8 cellular contexts compared by ENCODE assay signal in genomic region chr6:73263570-73263909, GRCh38. TPM values are rescaled to one million over a fixed set of nuclear protein-coding genes. Genes with fewer than 3 reads are reported as not detected.
DNase-seq lines count a peak whose midpoint lies in the region; ATAC-seq and TF ChIP-seq lines count a peak whose summit lies in the region.

No MANE protein-coding gene starts in this region.

- no peaks in the 10 kb centered on the region for H3K36me3 ChIP-seq in CD8-positive, alpha-beta T cell (ENCODE audit: insufficient read depth, low read length)

- no peak for ATAC-seq in CD8-positive, alpha-beta T cell
- ATAC-seq in GM21619 (IDR thresholded peaks at IDR 0.05; ENCODE audit: unreplicated experiment) = peak; percentile 6
- peak; percentile 50 for ATAC-seq in sciatic nerve

- peaks cover 6% of the 10 kb centered on the region for H3K36me3 Mint-ChIP-seq in CD8-positive, alpha-beta T cell

- H3K9me3 ChIP-seq in CD8-positive, alpha-beta T cell (ENCODE audit: low read length) = no peaks in the 10 kb centered on the region

- no peaks in the 10 kb centered on the region for H3K27me3 Mint-ChIP-seq in CD8-positive, alpha-beta T cell (ENCODE audit: low read depth)

- H3K4me1 Mint-ChIP-seq in CD8-positive, alpha-beta T cell (ENCODE audit: low read depth) = peaks cover 34% of the 10 kb centered on the region

- H3K4me3 Mint-ChIP-seq in CD8-positive, alpha-beta T cell = peak overlapping the region; percentile 80

- peaks cover 19% of the 10 kb centered on the region for H3K4me1 ChIP-seq in CD8-positive, alpha-beta T cell (ENCODE audit: insufficient read depth, low read length)

- TF ChIP-seq CTCF in CD8-positive, alpha-beta T cell (IDR thresholded peaks at IDR 0.05) = no peak
- no peak for TF ChIP-seq CTCF in RWPE1 (conservative IDR thresholded peaks at IDR 0.05; ENCODE audit: low read depth)

- POLR2A ChIA-PET in CD8-positive, alpha-beta T cell (lab: Charles Lee) = no interaction called here
- POLR2A ChIA-PET in RWPE1 (lab: Yijun Ruan, JAX; ENCODE audit: low non-redundant PET) = interaction anchor here (1.2 kb wide), 1 partner anchor 46 kb away, joined by 3 read pairs; no protein-coding TSS in a partner anchor

- peak overlapping the region; percentile 72 for H3K27ac Mint-ChIP-seq in CD8-positive, alpha-beta T cell

- CTCF ChIA-PET in CD8-positive, alpha-beta T cell (lab: Charles Lee) = interaction anchor here (0.6 kb wide), 1 partner anchor 63 kb away, joined by 3 read pairs; no protein-coding TSS in a partner anchor
- CTCF ChIA-PET in RWPE1 (lab: Yijun Ruan, JAX) = interaction anchor here (1.1 kb wide), 1 partner anchor 125 kb away, joined by 3 read pairs; no protein-coding TSS in a partner anchor

- H3K27ac ChIP-seq in CD8-positive, alpha-beta T cell (ENCODE audit: low read depth, low read length) = peak overlapping the region; percentile 62
- H3K27ac ChIP-seq in RWPE1 = peak overlapping the region; percentile 87

- intact Hi-C loops in CD8-positive, alpha-beta T cell (cut with DNase I, micrococcal nuclease) = loop anchor here (2.0 to 10.0 kb wide), 3 partner anchors 49 to 643 kb away; no protein-coding TSS in a partner anchor
- intact Hi-C loops in sciatic nerve (cut with DNase I) = no loop called here

- H3K27me3 ChIP-seq in CD8-positive, alpha-beta T cell (ENCODE audit: insufficient read depth, low read length) = no peaks in the 10 kb centered on the region

- DNase-seq in CD8-positive, alpha-beta T cell = no peak
- DNase-seq in RWPE1 (ENCODE audit: low spot score) (no peak), fibroblast of peridontal ligament (ENCODE audit: extremely low read depth) (peak; percentile 13), sciatic nerve (ENCODE audit: low spot score) (no peak), NCI-H510A treated with DMSO at 0.1 percent for 48 hours (lab: John Stamatoyannopoulos, UW) (no peak), NCI-H345 treated with DMSO at 0.1 percent for 48 hours (lab: John Stamatoyannopoulos, UW; ENCODE audit: unreplicated experiment) (no peak), NCI-H446 (lab: John Stamatoyannopoulos, UW) (no peak)

- H3K4me3 ChIP-seq in CD8-positive, alpha-beta T cell (ENCODE audit: low read depth, low read length) = peak overlapping the region; percentile 87

- H3K9me3 Mint-ChIP-seq in CD8-positive, alpha-beta T cell = no peaks in the 10 kb centered on the region

RNA-seq across cellular contexts. Expression of gene KHDC1, which starts 0.5 kb away (rescaled TPM):
- under 1 TPM; 0.60 to 0.86 TPM for total RNA-seq in CD8-positive, alpha-beta T cell
- 2.0 TPM for total RNA-seq in sciatic nerve

RNA-seq across cellular contexts. Expression of gene KHDC1L, which starts 38.2 kb away (rescaled TPM):
- total RNA-seq in CD8-positive, alpha-beta T cell = not detected
- not detected for total RNA-seq in sciatic nerve
